ENCODE assay signal across 1 cellular context in genomic region chr22:20803696-20804324, GRCh38.
TF ChIP-seq lines count a peak whose summit lies in the region.

No MANE protein-coding gene starts in this region.

TF ChIP-seq in K562, 482 proteins besides CTCF, POLR2A, EP300 and RAD21 (continued from another document and continues in another):
- TF ChIP-seq ZBTB49 (CRISPR knock-in tag; IDR thresholded peaks at IDR 0.05; ENCODE audit: borderline replicate concordance) (peak; percentile 88; the same call in 1 of the 2 replicates), PATZ1 (CRISPR knock-in tag; IDR thresholded peaks at IDR 0.05; ENCODE audit: borderline replicate concordance) (no peak), TCF7L2 (IDR thresholded peaks at IDR 0.05; ENCODE audit: low read depth, low read length) (no peak), TEAD1 (CRISPR knock-in tag; IDR thresholded peaks at IDR 0.05) (no peak), ZNF280B (CRISPR knock-in tag; IDR thresholded peaks at IDR 0.05) (no peak), ZBTB40 (IDR thresholded peaks at IDR 0.05) (no peak), ZBTB40 (CRISPR knock-in tag; IDR thresholded peaks at IDR 0.05) (no peak), TFAP4 (CRISPR knock-in tag; IDR thresholded peaks at IDR 0.05; ENCODE audit: borderline replicate concordance) (peak; percentile 82; the same call in 1 of the 2 replicates), ZNF140 (CRISPR knock-in tag; IDR thresholded peaks at IDR 0.05) (no peak), CREB3L1 (IDR thresholded peaks at IDR 0.05; ENCODE audit: borderline replicate concordance, low read depth) (no peak), ZBTB5 (IDR thresholded peaks at IDR 0.05) (no peak), ZHX1 (conservative IDR thresholded peaks at IDR 0.05; ENCODE audit: low read length) (no peak), STAG1 (CRISPR knock-in tag; IDR thresholded peaks at IDR 0.05; ENCODE audit: borderline replicate concordance) (peak; percentile 94), ARID3B (CRISPR knock-in tag; IDR thresholded peaks at IDR 0.05; ENCODE audit: borderline replicate concordance) (no peak), KDM1A (IDR thresholded peaks at IDR 0.05) (no peak), MECOM (CRISPR knock-in tag; IDR thresholded peaks at IDR 0.05) (no peak), FOXO4 (CRISPR knock-in tag; IDR thresholded peaks at IDR 0.05) (0 out of 2 replicates have a peak, but pooled peaks have one; percentile 61)
